Comparison of ENCODE assay signal across 13 cellular contexts in the genomic region with DNA sequence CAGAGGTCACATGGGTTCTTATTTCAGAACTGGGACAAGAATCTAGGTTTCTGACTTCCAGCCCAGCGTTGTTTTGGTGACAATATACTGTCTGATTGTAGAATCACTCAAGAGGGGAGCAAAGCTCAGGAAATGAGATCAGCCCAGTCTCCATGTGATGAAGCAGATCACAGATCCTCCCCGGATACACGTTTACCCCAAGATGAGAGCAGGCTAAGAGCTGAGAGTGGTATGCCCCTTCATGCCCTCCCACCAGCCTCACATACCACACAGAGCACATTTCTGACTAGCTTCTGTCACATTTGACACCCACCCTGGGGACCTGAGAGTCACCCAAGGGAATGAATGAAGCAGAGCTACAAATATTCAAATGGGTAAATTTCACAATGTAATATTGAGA. TPM values are rescaled to one million over a fixed set of nuclear protein-coding genes. Genes with fewer than 3 reads are reported as not detected.
DNase-seq lines count a peak whose midpoint lies in the region; ATAC-seq and TF ChIP-seq lines count a peak whose summit lies in the region.
"Had no signal": no experiment of that assay in that cellular context is flagged by ENCODE, and none has a peak within 500 bp of the region (broad histone marks: within the 10 kb centered on the region; RNA-seq: fewer than 3 reads in every experiment).

No MANE protein-coding gene starts in this region.

- peaks cover 39 to 72% (median 51%) of the 10 kb centered on the region in 4 donors for H3K4me1 Mint-ChIP-seq in CD4-positive, CD25-positive, alpha-beta regulatory T cell
- peaks cover 90% of the 10 kb centered on the region for H3K4me1 Mint-ChIP-seq in activated naive CD4-positive, alpha-beta T cell treated with anti-CD3 and anti-CD28 coated beads, Interleukin-2, amount 10 ng/mL, durations not matched to agents 7 days and 5 days
- H3K4me1 Mint-ChIP-seq in natural killer cell, result peaks cover 21 to 24% of the 10 kb centered on the region in 2 donors

- ATAC-seq in CD4-positive, CD25-positive, alpha-beta regulatory T cell (ENCODE audit: low read depth in 2 of 2), result peak; percentile 89 to 94
- ATAC-seq in natural killer cell, result peak; percentile 68 to 75 (median 70)

- no peaks in the 10 kb centered on the region for H3K27me3 Mint-ChIP-seq in CD4-positive, CD25-positive, alpha-beta regulatory T cell
- no peaks in the 10 kb centered on the region for H3K27me3 Mint-ChIP-seq in activated naive CD4-positive, alpha-beta T cell treated with anti-CD3 and anti-CD28 coated beads, Interleukin-2, amount 10 ng/mL, durations not matched to agents 7 days and 5 days
- no peaks in the 10 kb centered on the region for H3K27me3 Mint-ChIP-seq in natural killer cell (ENCODE audit: low read depth in 2 of 2)

- intact Hi-C loops in natural killer cell (cut with micrococcal nuclease) (no loop called here), vagina (cut with DNase I) (no loop called here)

- H3K27me3 ChIP-seq in CD4-positive, CD25-positive, alpha-beta regulatory T cell (ENCODE audit: control insufficient read depth, insufficient read depth, low read length), result no peaks in the 10 kb centered on the region
- no peaks in the 10 kb centered on the region for H3K27me3 ChIP-seq in vagina
- H3K27me3 ChIP-seq: uterus had no signal

- DNase-seq in CD4-positive, CD25-positive, alpha-beta regulatory T cell, result peak; percentile 8 to 55 (median 48)
- peak in 4 of 5 experiments; percentile 12 to 68 (median 34) for DNase-seq in T-helper 2 cell
- peak; percentile 66 for DNase-seq in activated naive CD4-positive, alpha-beta T cell treated with anti-CD3 and anti-CD28 coated beads, Interleukin-2, amount 10 ng/mL, durations not matched to agents 7 days and 5 days
- no peak for DNase-seq in natural killer cell
- DNase-seq in NCI-H526 treated with DMSO at 0.1 percent for 48 hours (lab: John Stamatoyannopoulos, UW), result no peak
- no peak for DNase-seq in NCI-H2107 (lab: John Stamatoyannopoulos, UW)
- DNase-seq in vagina (ENCODE audit: extremely low spot score in 2 of 2), result no peak
- DNase-seq in AG08396 (ENCODE audit: low spot score), result no peak
- DNase-seq: DMS53, uterus had no signal

- H3K4me3 Mint-ChIP-seq in CD4-positive, CD25-positive, alpha-beta regulatory T cell, result peak overlapping the region in 3 of 4 donors; percentile 20 to 78 (median 53)
- peak overlapping the region; percentile 33 for H3K4me3 Mint-ChIP-seq in activated naive CD4-positive, alpha-beta T cell treated with anti-CD3 and anti-CD28 coated beads, Interleukin-2, amount 10 ng/mL, durations not matched to agents 7 days and 5 days
- H3K4me3 Mint-ChIP-seq in natural killer cell, result no peak overlapping the region
- H3K4me3 Mint-ChIP-seq: memory B cell had no signal

- peaks cover 26% of the 10 kb centered on the region for H3K4me1 ChIP-seq in CD4-positive, CD25-positive, alpha-beta regulatory T cell (ENCODE audit: control insufficient read depth, insufficient read depth, low read length, poor library complexity, severe bottlenecking)
- peaks cover 8% of the 10 kb centered on the region for H3K4me1 ChIP-seq in vagina
- H3K4me1 ChIP-seq: SJSA1, uterus had no signal

- no peak for TF ChIP-seq POLR2A in vagina (IDR thresholded peaks at IDR 0.05)

- peaks cover 32% of the 10 kb centered on the region for H3K36me3 ChIP-seq in CD4-positive, CD25-positive, alpha-beta regulatory T cell (ENCODE audit: control insufficient read depth, insufficient read depth, low read length)
- no peaks in the 10 kb centered on the region for H3K36me3 ChIP-seq in vagina
- H3K36me3 ChIP-seq: SJSA1, uterus had no signal

- H3K9me3 ChIP-seq in CD4-positive, CD25-positive, alpha-beta regulatory T cell (ENCODE audit: control insufficient read depth in 2 of 2, low read length in 2 of 2), result no peaks in the 10 kb centered on the region
- H3K9me3 ChIP-seq in vagina, result no peaks in the 10 kb centered on the region
- H3K9me3 ChIP-seq: SJSA1, uterus had no signal

- H3K27ac Mint-ChIP-seq in CD4-positive, CD25-positive, alpha-beta regulatory T cell, result peak overlapping the region; percentile 50 to 93 (median 80)
- peak overlapping the region; percentile 93 for H3K27ac Mint-ChIP-seq in activated naive CD4-positive, alpha-beta T cell treated with anti-CD3 and anti-CD28 coated beads, Interleukin-2, amount 10 ng/mL, durations not matched to agents 7 days and 5 days
- H3K27ac Mint-ChIP-seq in natural killer cell, result no peak overlapping the region
- H3K27ac Mint-ChIP-seq: memory B cell had no signal

- CTCF ChIA-PET in activated naive CD4-positive, alpha-beta T cell treated with anti-CD3 and anti-CD28 coated beads, Interleukin-2, amount 10 ng/mL, durations not matched to agents 7 days and 5 days (lab: Charles Lee), result interaction anchor here (0.8 to 1.8 kb wide), 9 partner anchors 13 to 60 kb away, joined by 3 to 12 read pairs (median 6); no protein-coding TSS in a partner anchor

- H3K9me3 Mint-ChIP-seq in CD4-positive, CD25-positive, alpha-beta regulatory T cell, result peaks cover 0 to 11% (median 2%) of the 10 kb centered on the region in 7 donors
- H3K9me3 Mint-ChIP-seq in activated naive CD4-positive, alpha-beta T cell treated with anti-CD3 and anti-CD28 coated beads, Interleukin-2, amount 10 ng/mL, durations not matched to agents 7 days and 5 days, result peaks cover 30% of the 10 kb centered on the region
- peaks cover 0 to 2% of the 10 kb centered on the region in 2 donors for H3K9me3 Mint-ChIP-seq in natural killer cell

- no peak for TF ChIP-seq CTCF in natural killer cell (IDR thresholded peaks at IDR 0.05)
- TF ChIP-seq CTCF in vagina (IDR thresholded peaks at IDR 0.05), result no peak

- peaks cover 47% of the 10 kb centered on the region for H3K36me3 Mint-ChIP-seq in CD4-positive, CD25-positive, alpha-beta regulatory T cell
- peaks cover 71% of the 10 kb centered on the region for H3K36me3 Mint-ChIP-seq in activated naive CD4-positive, alpha-beta T cell treated with anti-CD3 and anti-CD28 coated beads, Interleukin-2, amount 10 ng/mL, durations not matched to agents 7 days and 5 days
- peaks cover 6% of the 10 kb centered on the region for H3K36me3 Mint-ChIP-seq in natural killer cell
- H3K36me3 Mint-ChIP-seq: memory B cell had no signal

- peak overlapping the region; percentile 10 for H3K27ac ChIP-seq in CD4-positive, CD25-positive, alpha-beta regulatory T cell (ENCODE audit: insufficient read depth, low read length, poor library complexity, severe bottlenecking)
- no peak overlapping the region for H3K27ac ChIP-seq in vagina
- H3K27ac ChIP-seq: SJSA1, skin epidermis, uterus had no signal

- H3K4me3 ChIP-seq in CD4-positive, CD25-positive, alpha-beta regulatory T cell (ENCODE audit: low read depth, low read length), result no peak overlapping the region
- H3K4me3 ChIP-seq in vagina, result no peak overlapping the region
- H3K4me3 ChIP-seq: SJSA1, skin epidermis, uterus had no signal

RNA-seq across cellular contexts. Expression of gene PRKCQ, which starts 27.1 kb away (rescaled TPM):
- 87.3 TPM for total RNA-seq in CD4-positive, CD25-positive, alpha-beta regulatory T cell
- 10 to 100 TPM; 62.4 to 70.3 (median 66.8) TPM for polyA plus RNA-seq in CD4-positive, CD25-positive, alpha-beta regulatory T cell
- total RNA-seq in natural killer cell (10 to 100 TPM; 46.5 to 69.5 (median 61.3) TPM), vagina (3.7 TPM)
- total RNA-seq: SJSA1 had no signal

Comparison
In these comparisons a context has a peak if more than half of its experiments do, and no peak if none do; other contexts are left out.
1. DNase-seq: peak in CD4-positive, CD25-positive, alpha-beta regulatory T cell (3 of 3), T-helper 2 cell (4 of 5) and activated naive CD4-positive, alpha-beta T cell treated with anti-CD3 and anti-CD28 coated beads, Interleukin-2, amount 10 ng/mL, durations not matched to agents 7 days and 5 days (single experiment); none in natural killer cell (single experiment), NCI-H526 treated with DMSO at 0.1 percent for 48 hours (single experiment), NCI-H2107 (single experiment), vagina (0 of 2) and AG08396 (single experiment).
2. H3K27ac Mint-ChIP-seq: peak in CD4-positive, CD25-positive, alpha-beta regulatory T cell (3 of 3) and activated naive CD4-positive, alpha-beta T cell treated with anti-CD3 and anti-CD28 coated beads, Interleukin-2, amount 10 ng/mL, durations not matched to agents 7 days and 5 days (single experiment); none in natural killer cell (0 of 2).
3. RNA of gene PRKCQ, which starts 27.1 kb away (total RNA-seq): 87.3 TPM in CD4-positive, CD25-positive, alpha-beta regulatory T cell (single experiment) and 46.5 to 69.5 TPM in natural killer cell; 3.7 TPM in vagina (single experiment); every median in the first group is over 10 times any median in the second.